Comparison of ENCODE assay signal across 9 cellular contexts in genomic region chr10:32938554-32939061, GRCh38. TPM values are rescaled to one million over a fixed set of nuclear protein-coding genes. Genes with fewer than 3 reads are reported as not detected.
DNase-seq lines count a peak whose midpoint lies in the region; ATAC-seq, FAIRE-seq and TF ChIP-seq lines count a peak whose summit lies in the region.
"Had no signal": no experiment of that assay in that cellular context is flagged by ENCODE, and none has a peak within 500 bp of the region (broad histone marks: within the 10 kb centered on the region; RNA-seq: fewer than 3 reads in every experiment).

No MANE protein-coding gene starts in this region.

- no peaks in the 10 kb centered on the region for H3K9me2 ChIP-seq in OCI-LY7 (ENCODE audit: insufficient read depth, low read length)

- no peaks in the 10 kb centered on the region for H3K79me2 ChIP-seq in OCI-LY3 (ENCODE audit: low read length)
- peaks cover 100% of the 10 kb centered on the region for H3K79me2 ChIP-seq in OCI-LY7 (ENCODE audit: insufficient read depth, low read depth, low read length)

- no peaks in the 10 kb centered on the region for H3K9me3 Mint-ChIP-seq in Calu3 (ENCODE audit: low read depth, unreplicated experiment)
- no peaks in the 10 kb centered on the region for H3K9me3 Mint-ChIP-seq in nephron progenitor cell

- H4K20me1 ChIP-seq in OCI-LY3 (ENCODE audit: insufficient read depth, low read length) = no peaks in the 10 kb centered on the region
- H4K20me1 ChIP-seq in OCI-LY7 (ENCODE audit: insufficient read depth, low read length) = peaks cover 39% of the 10 kb centered on the region

- BruUV-seq in Calu3 (replicated peaks; lab: Mats Ljungman, UMichigan) (no TSS peak), OCI-LY7 (replicated peaks; lab: Mats Ljungman, UMichigan) (no TSS peak)

- FAIRE-seq in HTR-8/SVneo (lab: Jason Lieb, UNC) = no peak

- no peak overlapping the region for H2AFZ ChIP-seq in OCI-LY3 (ENCODE audit: low read depth, low read length)
- no peak overlapping the region for H2AFZ ChIP-seq in OCI-LY7 (ENCODE audit: low read length)

- peaks cover 68% of the 10 kb centered on the region for H3K4me1 Mint-ChIP-seq in Calu3 (ENCODE audit: low read depth, unreplicated experiment)
- peaks cover 45% of the 10 kb centered on the region for H3K4me1 Mint-ChIP-seq in nephron progenitor cell

- peak; percentile 55 for DNase-seq in Calu3
- no peak for DNase-seq in esophagus muscularis mucosa (ENCODE audit: extremely low spot score)
- DNase-seq in nephron progenitor cell = no peak
- no peak for DNase-seq in HPDE6-E6E7 (ENCODE audit: extremely low spot score)
- DNase-seq in HTR-8/SVneo (ENCODE audit: insufficient read length, low spot score) = no peak
- no peak for DNase-seq in OCI-LY7 (ENCODE audit: low spot score)

- intact Hi-C loops in Calu3 (cut with micrococcal nuclease; ENCODE audit: unreplicated experiment) = no loop called here
- intact Hi-C loops in esophagus muscularis mucosa (cut with DNase I) = no loop called here
- intact Hi-C loops in OCI-LY7 (cut with micrococcal nuclease; ENCODE audit: unreplicated experiment) = no loop called here

- peaks cover 17% of the 10 kb centered on the region for H3K4me1 ChIP-seq in OCI-LY3 (ENCODE audit: low read length)
- peaks cover 81 to 100% (median 93%) of the 10 kb centered on the region in 4 donors for H3K4me1 ChIP-seq in esophagus muscularis mucosa
- H3K4me1 ChIP-seq in OCI-LY7 (ENCODE audit: insufficient read depth, low read length, poor library complexity, severe bottlenecking) = peaks cover 44% of the 10 kb centered on the region

- H3K27ac ChIP-seq in OCI-LY3 (ENCODE audit: low read length) (no peak overlapping the region), esophagus muscularis mucosa (replicated peaks in 1 of 4) (peak overlapping the region; percentile 85 to 87 (median 86)), OCI-LY7 (ENCODE audit: low read depth, low read length, poor library complexity, severe bottlenecking) (no peak overlapping the region)

- POLR2A ChIA-PET in OCI-LY7 (lab: Charles Lee) = interaction anchor here (0.6 to 1.4 kb wide), 2 partner anchors 15 to 16 kb away, joined by 3 to 4 read pairs; no protein-coding TSS in a partner anchor

- H3K9ac ChIP-seq in OCI-LY3 (ENCODE audit: low read length) = no peak overlapping the region

- H3K4me2 ChIP-seq in OCI-LY3 (ENCODE audit: low read length) (peak overlapping the region; percentile 22), OCI-LY7 (ENCODE audit: low read length) (no peak overlapping the region)

- ATAC-seq in HG03025 (IDR thresholded peaks at IDR 0.05; ENCODE audit: low FRiP score, unreplicated experiment) = no peak

- H3K36me3 ChIP-seq in OCI-LY3 (replicated peaks; ENCODE audit: low read depth, low read length) (no peaks in the 10 kb centered on the region), esophagus muscularis mucosa (peaks cover 0 to 25% (median 13%) of the 10 kb centered on the region in 4 donors), OCI-LY7 (ENCODE audit: insufficient read depth, low read length) (peaks cover 71% of the 10 kb centered on the region)

- H3K9me3 ChIP-seq in OCI-LY3 (ENCODE audit: insufficient read depth, low read length) (no peaks in the 10 kb centered on the region), esophagus muscularis mucosa (no peaks in the 10 kb centered on the region), OCI-LY7 (ENCODE audit: low read length) (no peaks in the 10 kb centered on the region)
- H3K9me3 ChIP-seq: HAP-1 had no signal

- CTCF ChIA-PET in Calu3 (lab: Charles Lee) (interaction anchor here (1.0 to 1.5 kb wide), 3 partner anchors 10 to 16 kb away, joined by 3 to 4 read pairs (median 4); no protein-coding TSS in a partner anchor), OCI-LY7 (lab: Charles Lee; ENCODE audit: unreplicated experiment) (no interaction called here)

- WGBS in esophagus muscularis mucosa = 25% methylated on average over 14 of the region's 14 CpGs

- peaks cover 85% of the 10 kb centered on the region for H3K36me3 Mint-ChIP-seq in Calu3 (ENCODE audit: insufficient read depth, unreplicated experiment)
- peaks cover 21% of the 10 kb centered on the region for H3K36me3 Mint-ChIP-seq in nephron progenitor cell (ENCODE audit: low read depth)

- H3K27me3 ChIP-seq in OCI-LY3 (ENCODE audit: low read depth, low read length) = no peaks in the 10 kb centered on the region
- H3K27me3 ChIP-seq in esophagus muscularis mucosa = no peaks in the 10 kb centered on the region

- no peak for TF ChIP-seq CTCF in Calu3 (IDR thresholded peaks at IDR 0.05; ENCODE audit: unreplicated experiment)
- no peak for TF ChIP-seq CTCF in OCI-LY3 (IDR thresholded peaks at IDR 0.05; ENCODE audit: low read depth, low read length)
- TF ChIP-seq CTCF in esophagus muscularis mucosa (IDR thresholded peaks at IDR 0.05) = no peak
- TF ChIP-seq CTCF in nephron progenitor cell (IDR thresholded peaks at IDR 0.05) = no peak
- TF ChIP-seq CTCF in OCI-LY7 (conservative IDR thresholded peaks at IDR 0.05; ENCODE audit: low read length) = no peak

- H3K4me3 Mint-ChIP-seq in Calu3 (ENCODE audit: low read depth, unreplicated experiment) = peak overlapping the region; percentile 69
- H3K4me3 Mint-ChIP-seq in nephron progenitor cell = no peak overlapping the region

- H3K27ac Mint-ChIP-seq in Calu3 (ENCODE audit: unreplicated experiment) (peak overlapping the region; percentile 89), nephron progenitor cell (peak overlapping the region; percentile 44)

- H3K27me3 Mint-ChIP-seq in Calu3 (ENCODE audit: unreplicated experiment) (no peaks in the 10 kb centered on the region), nephron progenitor cell (ENCODE audit: low read depth, poor library complexity) (no peaks in the 10 kb centered on the region)

- no peak for TF ChIP-seq POLR2A in esophagus muscularis mucosa (IDR thresholded peaks at IDR 0.05; ENCODE audit: low read depth)

- no peak overlapping the region for H3K4me3 ChIP-seq in OCI-LY3 (ENCODE audit: low read length)
- H3K4me3 ChIP-seq in esophagus muscularis mucosa = peak overlapping the region; percentile 26 to 43 (median 30)
- H3K4me3 ChIP-seq in OCI-LY7 (ENCODE audit: low read depth, low read length, poor library complexity, severe bottlenecking) = no peak overlapping the region
- H3K4me3 ChIP-seq: HAP-1 had no signal

- TF ChIP-seq EP300 in esophagus muscularis mucosa (IDR thresholded peaks at IDR 0.05) = no peak

RNA-seq across cellular contexts. Expression of gene ITGB1, which starts 19.4 kb away (rescaled TPM):
- total RNA-seq in Calu3 (2022) = 1,388 and 1,455 TPM in 2 replicates
- 1,000 to 10,000 TPM; 1,385 to 1,873 (median 1,661) TPM for total RNA-seq in esophagus muscularis mucosa
- total RNA-seq in OCI-LY7 (2014; rRNA removed; shearing (Covaris generic)) = 165 and 179 TPM in 2 replicates
- total RNA-seq in OCI-LY7 (2022) = 167 and 199 TPM in 2 replicates

Comparison
In these comparisons a context has a peak if more than half of its experiments do, and no peak if none do; other contexts are left out.
1. H3K27ac ChIP-seq: peak in esophagus muscularis mucosa (4 of 4); none in OCI-LY3 (single experiment) and OCI-LY7 (single experiment).
2. H3K4me3 ChIP-seq: peak in esophagus muscularis mucosa (4 of 4); none in OCI-LY3 (single experiment) and OCI-LY7 (single experiment).